In genomic region chr1:3418600-3418999, GRCh38 we compare ENCODE assay signal across 17 cellular contexts. TPM values are rescaled to one million over a fixed set of nuclear protein-coding genes. Genes with fewer than 3 reads are reported as not detected.
"Had no signal": no experiment of that assay in that cellular context is flagged by ENCODE, and none has a peak within 500 bp of the region (broad histone marks: within the 10 kb centered on the region; RNA-seq: fewer than 3 reads in every experiment).

No MANE protein-coding gene starts in this region.

- H3K4me1 ChIP-seq: foreskin keratinocyte, left lung had no signal

- H3K4me3 ChIP-seq: coronary artery, dorsolateral prefrontal cortex, esophagus muscularis mucosa, gastroesophageal sphincter, heart left ventricle, left lung, lower lobe of right lung, mucosa of descending colon had no signal

- H3K36me3 ChIP-seq: left lung, lower lobe of right lung had no signal

- H3K27me3 ChIP-seq: dorsolateral prefrontal cortex, foreskin keratinocyte, heart left ventricle had no signal

- H3K27ac ChIP-seq: dorsolateral prefrontal cortex, foreskin keratinocyte, gastroesophageal sphincter, left lung, lower lobe of right lung had no signal

- ATAC-seq: foreskin keratinocyte, gastroesophageal sphincter, heart left ventricle, left cardiac atrium, left lung, left ventricle myocardium superior, lower lobe of right lung had no signal

- DNase-seq: dermis blood vessel endothelial cell; dorsolateral prefrontal cortex; effector CD4-positive, alpha-beta T cell; effector memory CD4-positive, alpha-beta T cell; foreskin keratinocyte; heart left ventricle; hippocampal formation; left cardiac atrium; left lung; left ventricle myocardium superior; lower lobe of right lung; mesenchymal stem cell had no signal

RNA-seq across cellular contexts. Expression of gene ARHGEF16, which starts 35.9 kb away (rescaled TPM):
- total RNA-seq: frontal cortex had no signal
